In genomic region chr9:14314424-14314928, GRCh38 we compare ENCODE assay signal across 8 cellular contexts. TPM values are rescaled to one million over a fixed set of nuclear protein-coding genes. Genes with fewer than 3 reads are reported as not detected.
DNase-seq lines count a peak whose midpoint lies in the region; ATAC-seq and TF ChIP-seq lines count a peak whose summit lies in the region.

No MANE protein-coding gene starts in this region.

- H2AFZ ChIP-seq in OCI-LY1 (ENCODE audit: low read length) = no peak overlapping the region

- H3K9me3 ChIP-seq in OCI-LY1 (ENCODE audit: low read length) (no peaks in the 10 kb centered on the region), skeletal muscle satellite cell (replicated peaks; ENCODE audit: low read length) (no peaks in the 10 kb centered on the region)

- TF ChIP-seq CTCF in OCI-LY1 (IDR thresholded peaks at IDR 0.05; ENCODE audit: low read length) = no peak
- TF ChIP-seq CTCF in cardiac fibroblast (IDR thresholded peaks at IDR 0.05; ENCODE audit: low read depth, low read length) = no peak

- H3K4me1 ChIP-seq in OCI-LY1 (ENCODE audit: insufficient read depth, low read length, severe bottlenecking) (peaks cover 52% of the 10 kb centered on the region), skeletal muscle satellite cell (ENCODE audit: control insufficient read depth, insufficient read depth, low read length) (peaks cover 21% of the 10 kb centered on the region)

- peak overlapping the region; percentile 69 for H3K4me2 ChIP-seq in OCI-LY1 (ENCODE audit: low read length)
- H3K4me2 ChIP-seq in skeletal muscle satellite cell (ENCODE audit: low read length) = peak overlapping the region; percentile 88

- DNase-seq in DMS 273 (lab: John Stamatoyannopoulos, UW; ENCODE audit: unreplicated experiment) (peak; percentile 94), cardiac fibroblast (ENCODE audit: low read depth in 2 of 2) (peak; percentile 96 to 97), iris pigment epithelial cell (ENCODE audit: low read depth) (peak; percentile 96)

- H3K27me3 ChIP-seq in OCI-LY1 (ENCODE audit: insufficient read depth, low read length) (no peaks in the 10 kb centered on the region), skeletal muscle satellite cell (ENCODE audit: control insufficient read depth, insufficient read depth, low read length) (peaks cover 4% of the 10 kb centered on the region)

- ATAC-seq in HG02759 (IDR thresholded peaks at IDR 0.05; ENCODE audit: unreplicated experiment) (peak; percentile 1), HG03097 (IDR thresholded peaks at IDR 0.05; ENCODE audit: low FRiP score, unreplicated experiment) (no peak), GM18867 (IDR thresholded peaks at IDR 0.05; ENCODE audit: unreplicated experiment) (no peak)

- peak overlapping the region; percentile 42 for H3K27ac ChIP-seq in OCI-LY1 (ENCODE audit: low read depth, low read length, poor library complexity, severe bottlenecking)

- H3K9me2 ChIP-seq in OCI-LY1 (ENCODE audit: low read depth, low read length) = no peaks in the 10 kb centered on the region

- no peaks in the 10 kb centered on the region for H3F3A ChIP-seq in OCI-LY1 (ENCODE audit: insufficient read depth, low read length)

- H3K36me3 ChIP-seq in OCI-LY1 (ENCODE audit: insufficient read depth, low read length) (no peaks in the 10 kb centered on the region), skeletal muscle satellite cell (ENCODE audit: insufficient read depth, low read length) (no peaks in the 10 kb centered on the region)

- no peaks in the 10 kb centered on the region for H3K79me2 ChIP-seq in OCI-LY1 (ENCODE audit: insufficient read depth, low read length)

- peak overlapping the region; percentile 78 for H3K9ac ChIP-seq in OCI-LY1 (ENCODE audit: low read length)
- peak overlapping the region; percentile 89 for H3K9ac ChIP-seq in skeletal muscle satellite cell (ENCODE audit: low read depth, low read length)

- no peaks in the 10 kb centered on the region for H4K20me1 ChIP-seq in OCI-LY1 (ENCODE audit: insufficient read depth, low read length)

- H3K4me3 ChIP-seq in OCI-LY1 (ENCODE audit: low read depth, low read length, poor library complexity, severe bottlenecking) (peak overlapping the region; percentile 68), cardiac fibroblast (replicated peaks in 1 of 2; ENCODE audit: low read depth in 2 of 2, low read length in 2 of 2) (peak overlapping the region; percentile 72 to 81), skeletal muscle satellite cell (ENCODE audit: low read length) (peak overlapping the region; percentile 95)

RNA-seq across cellular contexts. Expression of gene NFIB, which starts 0.5 kb away (rescaled TPM):
- total RNA-seq in skeletal muscle satellite cell (2012; rRNA removed) = 37.1 and 39.5 TPM in 2 replicates
